ENCODE assay signal across 10 cellular contexts in genomic region chr10:23442936-23443335, GRCh38. TPM values are rescaled to one million over a fixed set of nuclear protein-coding genes. Genes with fewer than 3 reads are reported as not detected.
DNase-seq lines count a peak whose midpoint lies in the region; ATAC-seq and TF ChIP-seq lines count a peak whose summit lies in the region.
"Had no signal": no experiment of that assay in that cellular context is flagged by ENCODE, and none has a peak within 500 bp of the region (broad histone marks: within the 10 kb centered on the region; RNA-seq: fewer than 3 reads in every experiment).

No MANE protein-coding gene starts in this region.

- H3K27me3 Mint-ChIP-seq in CD14-positive monocyte (ENCODE audit: low read depth in 3 of 3) (peaks cover 0 to 3% (median 0%) of the 10 kb centered on the region in 3 donors), naive B cell (no peaks in the 10 kb centered on the region)

- H3K36me3 ChIP-seq in vagina, result no peaks in the 10 kb centered on the region

- H3K4me1 Mint-ChIP-seq in CD14-positive monocyte (peaks cover 44% of the 10 kb centered on the region), naive B cell (peaks cover 33 to 62% (median 54%) of the 10 kb centered on the region in 3 donors)

- no peak overlapping the region for H3K27ac ChIP-seq in vagina

- in situ Hi-C loops in astrocyte of the spinal cord (cut with HindIII; ENCODE audit: low sequenced_read_pairs), result no loop called here

- peaks cover 0 to 5% (median 0%) of the 10 kb centered on the region in 7 donors for H3K9me3 Mint-ChIP-seq in CD14-positive monocyte
- H3K9me3 Mint-ChIP-seq in naive B cell, result peaks cover 0 to 2% (median 0%) of the 10 kb centered on the region in 7 donors

- DNase-seq in CD14-positive monocyte (ENCODE audit: low spot score) (no peak), HCEC 1CT (peak; percentile 47), astrocyte of the spinal cord (ENCODE audit: low read depth, low spot score) (peak; percentile 55), naive B cell (no peak), vagina (ENCODE audit: extremely low spot score in 2 of 2) (no peak), D341Med (ENCODE audit: low spot score) (no peak)
- DNase-seq: effector CD8-positive, alpha-beta T cell; GDM1 had no signal

- peaks cover 42 to 55% of the 10 kb centered on the region in 2 donors for H3K36me3 Mint-ChIP-seq in CD14-positive monocyte
- H3K36me3 Mint-ChIP-seq in naive B cell, result peaks cover 0 to 21% of the 10 kb centered on the region in 2 donors

- intact Hi-C loops in CD14-positive monocyte (cut with micrococcal nuclease), result loop anchor here in 1 of 2 donors (10.0 kb wide), 2 partner anchors 72 to 1908 kb away; partner anchors contain the start of gene MLLT10
- intact Hi-C loops in vagina (cut with DNase I), result no loop called here

- H3K4me1 ChIP-seq in vagina, result peaks cover 58% of the 10 kb centered on the region

- ATAC-seq in naive B cell (ENCODE audit: low read depth in 2 of 2), result no peak
- ATAC-seq in GM21723 (IDR thresholded peaks at IDR 0.05; ENCODE audit: unreplicated experiment), result no peak
- ATAC-seq in GM21737 (IDR thresholded peaks at IDR 0.05; ENCODE audit: unreplicated experiment), result no peak

- H3K27me3 ChIP-seq in vagina, result no peaks in the 10 kb centered on the region

- H3K4me3 Mint-ChIP-seq in CD14-positive monocyte (peak overlapping the region; percentile 96 to 99), naive B cell (peak overlapping the region; percentile 86 to 98 (median 94))

- TF ChIP-seq CTCF in CD14-positive monocyte (IDR thresholded peaks at IDR 0.05) (no peak), astrocyte of the spinal cord (IDR thresholded peaks at IDR 0.05; ENCODE audit: low read depth, low read length) (no peak), vagina (IDR thresholded peaks at IDR 0.05) (no peak)

- TF ChIP-seq POLR2A in vagina (IDR thresholded peaks at IDR 0.05), result no peak

- H3K4me3 ChIP-seq in astrocyte of the spinal cord (ENCODE audit: low read depth, low read length), result no peak overlapping the region
- no peak overlapping the region for H3K4me3 ChIP-seq in vagina

- H3K9me3 ChIP-seq in vagina, result no peaks in the 10 kb centered on the region

- H3K27ac Mint-ChIP-seq in CD14-positive monocyte, result peak overlapping the region in 5 of 7 donors; percentile 18 to 81 (median 69)
- peak overlapping the region; percentile 41 to 95 (median 86) for H3K27ac Mint-ChIP-seq in naive B cell

RNA-seq across cellular contexts. Expression of gene OTUD1, which starts 4.1 kb away (rescaled TPM):
- polyA plus RNA-seq in CD14-positive monocyte, result 10 to 100 TPM; 18.8 to 24.5 TPM
- 10 to 100 TPM; 31.7 to 82.8 (median 59.0) TPM for polyA plus RNA-seq in naive B cell (ENCODE audit: low read depth in 6 of 6)
- 8.1 TPM for total RNA-seq in vagina

Comparison
In these comparisons a context has a peak if more than half of its experiments do, and no peak if none do; other contexts are left out.
1. DNase-seq: peak in HCEC 1CT (single experiment) and astrocyte of the spinal cord (single experiment); none in CD14-positive monocyte (single experiment), naive B cell (single experiment), vagina (0 of 2) and D341Med (single experiment).